Comparison of ENCODE assay signal across 1 cellular context in genomic region chr6:133873538-133873937, GRCh38.
TF ChIP-seq lines count a peak whose summit lies in the region.

No MANE protein-coding gene starts in this region.

TF ChIP-seq in HCT116, 20 proteins besides CTCF, POLR2A, EP300 and RAD21:
- TF ChIP-seq, protein P1, sequence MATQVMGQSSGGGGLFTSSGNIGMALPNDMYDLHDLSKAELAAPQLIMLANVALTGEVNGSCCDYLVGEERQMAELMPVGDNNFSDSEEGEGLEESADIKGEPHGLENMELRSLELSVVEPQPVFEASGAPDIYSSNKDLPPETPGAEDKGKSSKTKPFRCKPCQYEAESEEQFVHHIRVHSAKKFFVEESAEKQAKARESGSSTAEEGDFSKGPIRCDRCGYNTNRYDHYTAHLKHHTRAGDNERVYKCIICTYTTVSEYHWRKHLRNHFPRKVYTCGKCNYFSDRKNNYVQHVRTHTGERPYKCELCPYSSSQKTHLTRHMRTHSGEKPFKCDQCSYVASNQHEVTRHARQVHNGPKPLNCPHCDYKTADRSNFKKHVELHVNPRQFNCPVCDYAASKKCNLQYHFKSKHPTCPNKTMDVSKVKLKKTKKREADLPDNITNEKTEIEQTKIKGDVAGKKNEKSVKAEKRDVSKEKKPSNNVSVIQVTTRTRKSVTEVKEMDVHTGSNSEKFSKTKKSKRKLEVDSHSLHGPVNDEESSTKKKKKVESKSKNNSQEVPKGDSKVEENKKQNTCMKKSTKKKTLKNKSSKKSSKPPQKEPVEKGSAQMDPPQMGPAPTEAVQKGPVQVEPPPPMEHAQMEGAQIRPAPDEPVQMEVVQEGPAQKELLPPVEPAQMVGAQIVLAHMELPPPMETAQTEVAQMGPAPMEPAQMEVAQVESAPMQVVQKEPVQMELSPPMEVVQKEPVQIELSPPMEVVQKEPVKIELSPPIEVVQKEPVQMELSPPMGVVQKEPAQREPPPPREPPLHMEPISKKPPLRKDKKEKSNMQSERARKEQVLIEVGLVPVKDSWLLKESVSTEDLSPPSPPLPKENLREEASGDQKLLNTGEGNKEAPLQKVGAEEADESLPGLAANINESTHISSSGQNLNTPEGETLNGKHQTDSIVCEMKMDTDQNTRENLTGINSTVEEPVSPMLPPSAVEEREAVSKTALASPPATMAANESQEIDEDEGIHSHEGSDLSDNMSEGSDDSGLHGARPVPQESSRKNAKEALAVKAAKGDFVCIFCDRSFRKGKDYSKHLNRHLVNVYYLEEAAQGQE (IDR thresholded peaks at IDR 0.05; ENCODE audit: low read depth): no peak
- TF ChIP-seq ZBTB33 (IDR thresholded peaks at IDR 0.05; ENCODE audit: extremely low read depth, insufficient replicate concordance, low read length): no peak
- peak; percentile 17; the same call in 1 of the 2 replicates for TF ChIP-seq CEBPB (IDR thresholded peaks at IDR 0.05; ENCODE audit: low read depth)
- TF ChIP-seq SRF (IDR thresholded peaks at IDR 0.05; ENCODE audit: low read depth): no peak
- no peak for TF ChIP-seq SP1 (IDR thresholded peaks at IDR 0.05; ENCODE audit: low read depth)
- TF ChIP-seq EZH2 (IDR thresholded peaks at IDR 0.05): no peak
- TF ChIP-seq YY1 (IDR thresholded peaks at IDR 0.05; ENCODE audit: extremely low read depth, insufficient replicate concordance, low read depth, low read length): no peak
- TF ChIP-seq EGR1 (IDR thresholded peaks at IDR 0.05; ENCODE audit: low read depth): no peak
